18 cellular contexts compared by ENCODE assay signal in genomic region chr2:20094142-20094792, GRCh38. TPM values are rescaled to one million over a fixed set of nuclear protein-coding genes. Genes with fewer than 3 reads are reported as not detected.
DNase-seq lines count a peak whose midpoint lies in the region; ATAC-seq and TF ChIP-seq lines count a peak whose summit lies in the region.
"Had no signal": no experiment of that assay in that cellular context is flagged by ENCODE, and none has a peak within 500 bp of the region (broad histone marks: within the 10 kb centered on the region; RNA-seq: fewer than 3 reads in every experiment).

No MANE protein-coding gene starts in this region.

- H3K36me3 Mint-ChIP-seq in endodermal cell (ENCODE audit: low read depth) (no peaks in the 10 kb centered on the region), osteocyte (ENCODE audit: unreplicated experiment) (no peaks in the 10 kb centered on the region)

- peak overlapping the region; percentile 82 for H2AFZ ChIP-seq in ACC112 (ENCODE audit: low read length, unreplicated experiment)

- no peaks in the 10 kb centered on the region for H3K9me3 ChIP-seq in endodermal cell (ENCODE audit: control insufficient read depth, low read length)
- H3K9me3 ChIP-seq: esophagus muscularis mucosa, pancreas had no signal

- WGBS in endodermal cell (ENCODE audit: insufficient coverage in 1 of 2, insufficient read length in 1 of 2), 2 experiments = 87 to 89% methylated on average over 4 to 5 of the region's 5 CpGs

- DNase-seq in NB4 (ENCODE audit: low read depth) (peak; percentile 28), endodermal cell (no peak), osteocyte (ENCODE audit: extremely low spot score, unreplicated experiment) (no peak), NCI-H1436 (lab: John Stamatoyannopoulos, UW) (no peak), NCI-H1092 treated with DMSO at 0.1 percent for 48 hours (lab: John Stamatoyannopoulos, UW) (no peak)
- no peak for DNase-seq in effector CD4-positive, alpha-beta T cell
- DNase-seq: activated CD4-positive, alpha-beta T cell treated with anti-CD3 and anti-CD28 coated beads, Interleukin-2, amount 10 ng/mL, durations not matched to agents 7 days and 5 days; activated CD8-positive, alpha-beta memory T cell treated with anti-CD3 and anti-CD28 coated beads, Interleukin-2, amount 50 U/mL, for 4 hours; activated gamma-delta T cell treated with Interleukin-2 at 50 U/mL for 16 hours; C1 segment of cervical spinal cord; NCI-H2081 treated with DMSO at 0.1 percent for 48 hours; NCI-H510A; stimulated activated CD4-positive, alpha-beta T cell treated with anti-CD3 and anti-CD28 coated beads, Interleukin-4, amount 100 ng/mL, for 1 hour had no signal

- H3K27me3 Mint-ChIP-seq in endodermal cell (ENCODE audit: insufficient read depth) (no peaks in the 10 kb centered on the region), osteocyte (ENCODE audit: unreplicated experiment) (no peaks in the 10 kb centered on the region)

- no peak for ATAC-seq in esophagus mucosa

- TF ChIP-seq POLR2A in NB4 (IDR thresholded peaks at IDR 0.05; ENCODE audit: extremely low read depth, insufficient read length) = no peak

- H3K4me1 ChIP-seq in ACC112 (ENCODE audit: control insufficient read depth, insufficient read depth, low read length, unreplicated experiment) (peaks cover 45% of the 10 kb centered on the region), endodermal cell (ENCODE audit: control insufficient read depth, insufficient read depth, low read length) (peaks cover 7% of the 10 kb centered on the region)
- H3K4me1 ChIP-seq: pancreas had no signal

- no peak overlapping the region for H3K27ac ChIP-seq in ACC112 (ENCODE audit: low read depth, low read length)
- H3K27ac ChIP-seq in endodermal cell (ENCODE audit: low read depth, low read length) = no peak overlapping the region
- H3K27ac ChIP-seq: esophagus muscularis mucosa, pancreas had no signal

- no peaks in the 10 kb centered on the region for H3K79me2 ChIP-seq in ACC112 (ENCODE audit: control insufficient read depth, insufficient read depth, low read length, unreplicated experiment)

- H3K4me3 Mint-ChIP-seq in endodermal cell (no peak overlapping the region), osteocyte (ENCODE audit: unreplicated experiment) (no peak overlapping the region)
- H3K4me3 Mint-ChIP-seq: activated CD4-positive, alpha-beta T cell treated with anti-CD3 and anti-CD28 coated beads, Interleukin-2, amount 10 ng/mL, durations not matched to agents 7 days and 5 days had no signal

- no peaks in the 10 kb centered on the region for H3K36me3 ChIP-seq in ACC112 (ENCODE audit: insufficient read depth, low read length)
- H3K36me3 ChIP-seq in endodermal cell (ENCODE audit: control insufficient read depth, insufficient read depth, low read length) = no peaks in the 10 kb centered on the region
- H3K36me3 ChIP-seq: esophagus muscularis mucosa, pancreas had no signal

- TF ChIP-seq CTCF in NB4 (IDR thresholded peaks at IDR 0.05; ENCODE audit: low read depth, low read length) (no peak), endodermal cell (conservative IDR thresholded peaks at IDR 0.05) (no peak), osteocyte (IDR thresholded peaks at IDR 0.05) (no peak)

- H3K9me3 Mint-ChIP-seq in endodermal cell = no peaks in the 10 kb centered on the region
- no peaks in the 10 kb centered on the region for H3K9me3 Mint-ChIP-seq in osteocyte (ENCODE audit: unreplicated experiment)
- H3K9me3 Mint-ChIP-seq: activated CD4-positive, alpha-beta T cell treated with anti-CD3 and anti-CD28 coated beads, Interleukin-2, amount 10 ng/mL, durations not matched to agents 7 days and 5 days had no signal

- H3K4me3 ChIP-seq in ACC112 (ENCODE audit: low read depth, low read length) (no peak overlapping the region), NB4 (ENCODE audit: low read depth, low read length) (no peak overlapping the region), endodermal cell (ENCODE audit: low read length) (no peak overlapping the region)
- H3K4me3 ChIP-seq: esophagus muscularis mucosa, pancreas, skin epidermis had no signal

- H3K27me3 ChIP-seq in ACC112 (ENCODE audit: insufficient read depth, low read length) (no peaks in the 10 kb centered on the region), endodermal cell (ENCODE audit: control insufficient read depth, insufficient read depth, low read length, poor library complexity, severe bottlenecking) (no peaks in the 10 kb centered on the region)
- H3K27me3 ChIP-seq: pancreas had no signal

- H3K27ac Mint-ChIP-seq in endodermal cell = peak overlapping the region; percentile 85
- H3K27ac Mint-ChIP-seq in osteocyte (ENCODE audit: unreplicated experiment) = peak overlapping the region; percentile 97
- H3K27ac Mint-ChIP-seq: activated CD4-positive, alpha-beta T cell treated with anti-CD3 and anti-CD28 coated beads, Interleukin-2, amount 10 ng/mL, durations not matched to agents 7 days and 5 days had no signal

- H3K4me1 Mint-ChIP-seq in endodermal cell = peaks cover 23% of the 10 kb centered on the region
- H3K4me1 Mint-ChIP-seq in osteocyte (ENCODE audit: unreplicated experiment) = peaks cover 64% of the 10 kb centered on the region

- no peak overlapping the region for H3K9ac ChIP-seq in endodermal cell (ENCODE audit: extremely low read depth, low read length, poor library complexity, severe bottlenecking)

RNA-seq across cellular contexts. Expression of gene LAPTM4A, which starts 42.8 kb away (rescaled TPM):
- 100 to 1,000 TPM; 285 to 291 TPM for total RNA-seq in endodermal cell
- 225 TPM for polyA plus RNA-seq in endodermal cell (2013, experiment 1 of 2)
- 221 TPM for polyA plus RNA-seq in endodermal cell (2013, experiment 2 of 2)
- total RNA-seq in osteocyte = 560 and 578 TPM in 2 replicates
- 85.4 TPM for total RNA-seq in esophagus mucosa
